ENCODE assay signal across 12 cellular contexts in the genomic region with DNA sequence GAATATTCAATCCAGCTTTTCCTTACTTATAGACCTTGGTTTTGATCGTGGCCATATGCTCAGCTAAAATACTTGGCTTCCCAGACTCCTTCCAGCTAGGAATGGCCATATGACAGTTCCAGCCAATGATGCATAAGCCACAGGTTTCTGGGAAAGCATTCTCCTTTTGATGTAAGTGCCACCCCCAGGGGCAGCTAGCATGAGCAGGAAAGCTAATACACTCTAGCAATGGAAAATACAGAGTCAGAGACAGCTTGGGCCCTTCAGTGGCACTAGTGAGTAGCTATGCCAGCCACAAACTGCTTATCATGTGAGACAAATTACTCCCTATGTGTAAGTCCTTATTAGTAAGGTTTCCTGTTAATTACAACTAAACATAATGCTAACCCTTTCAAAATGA. TPM values are rescaled to one million over a fixed set of nuclear protein-coding genes. Genes with fewer than 3 reads are reported as not detected.
DNase-seq lines count a peak whose midpoint lies in the region; ATAC-seq and TF ChIP-seq lines count a peak whose summit lies in the region.
"Had no signal": no experiment of that assay in that cellular context is flagged by ENCODE, and none has a peak within 500 bp of the region (broad histone marks: within the 10 kb centered on the region; RNA-seq: fewer than 3 reads in every experiment).

No MANE protein-coding gene starts in this region.

- H3K27me3 ChIP-seq in CD4-positive, alpha-beta memory T cell (ENCODE audit: insufficient read depth, low read length), result no peaks in the 10 kb centered on the region

- H3K9me3 ChIP-seq in CD4-positive, alpha-beta memory T cell (ENCODE audit: control insufficient read depth in 1 of 2, low read length in 2 of 2), result no peaks in the 10 kb centered on the region
- H3K9me3 ChIP-seq in KOPT-K1 (ENCODE audit: insufficient read depth, low read length, poor library complexity, severe bottlenecking), result no peaks in the 10 kb centered on the region

- H3K4me1 Mint-ChIP-seq in CD4-positive, alpha-beta memory T cell, result peaks cover 86 to 100% (median 94%) of the 10 kb centered on the region in 4 donors
- peaks cover 92% of the 10 kb centered on the region for H3K4me1 Mint-ChIP-seq in activated naive CD4-positive, alpha-beta T cell treated with anti-CD3 and anti-CD28 coated beads, Interleukin-2, amount 10 ng/mL, durations not matched to agents 7 days and 5 days
- peaks cover 58 to 99% (median 97%) of the 10 kb centered on the region in 4 donors for H3K4me1 Mint-ChIP-seq in naive thymus-derived CD8-positive, alpha-beta T cell
- peaks cover 46% of the 10 kb centered on the region for H3K4me1 Mint-ChIP-seq in glutamatergic neuron (ENCODE audit: low read depth, unreplicated experiment)

- peak overlapping the region; percentile 68 for H3K27ac ChIP-seq in CD4-positive, alpha-beta memory T cell (ENCODE audit: low read depth, low read length)
- peak overlapping the region; percentile 90 for H3K27ac ChIP-seq in KOPT-K1 (ENCODE audit: low read depth, low read length, poor library complexity, severe bottlenecking)
- H3K27ac ChIP-seq: PC-9 had no signal

- CTCF ChIA-PET in CD4-positive, alpha-beta memory T cell (lab: Charles Lee; ENCODE audit: partially characterized antibody), result interaction anchor here (1.1 to 7.6 kb wide), 16 partner anchors 8 to 144 kb away, joined by 3 to 78 read pairs (median 8); no protein-coding TSS in a partner anchor
- CTCF ChIA-PET in activated naive CD4-positive, alpha-beta T cell treated with anti-CD3 and anti-CD28 coated beads, Interleukin-2, amount 10 ng/mL, durations not matched to agents 7 days and 5 days (lab: Charles Lee), result interaction anchor here (0.7 to 9.3 kb wide), 10 partner anchors 8 to 61 kb away, joined by 3 to 69 read pairs (median 6); a partner anchor contains a TSS

- H3K9me3 Mint-ChIP-seq in CD4-positive, alpha-beta memory T cell, result no peaks in the 10 kb centered on the region
- no peaks in the 10 kb centered on the region for H3K9me3 Mint-ChIP-seq in activated naive CD4-positive, alpha-beta T cell treated with anti-CD3 and anti-CD28 coated beads, Interleukin-2, amount 10 ng/mL, durations not matched to agents 7 days and 5 days
- H3K9me3 Mint-ChIP-seq in naive thymus-derived CD8-positive, alpha-beta T cell, result no peaks in the 10 kb centered on the region
- H3K9me3 Mint-ChIP-seq in glutamatergic neuron (ENCODE audit: unreplicated experiment), result no peaks in the 10 kb centered on the region
- H3K9me3 Mint-ChIP-seq: dendritic cell treated with granulocyte-macrophage colony-stimulating factor and Interleukin-4, amounts not matched to agents 40 ng/mL and 50 ng/mL, for 4 days had no signal

- POLR2A ChIA-PET in CD4-positive, alpha-beta memory T cell (lab: Charles Lee; ENCODE audit: partially characterized antibody), result interaction anchor here (1.4 to 32.5 kb wide), 6 partner anchors 10 to 387 kb away, joined by 4 to 984 read pairs (median 74); a partner anchor contains a TSS
- POLR2A ChIA-PET in naive thymus-derived CD8-positive, alpha-beta T cell (lab: Charles Lee), result interaction anchor here (0.5 to 16.7 kb wide), 7 partner anchors 8 to 57 kb away, joined by 4 to 250 read pairs (median 9); a partner anchor contains a TSS

- H3K4me3 ChIP-seq in CD4-positive, alpha-beta memory T cell (ENCODE audit: low read length in 2 of 2), result no peak overlapping the region
- H3K4me3 ChIP-seq: PC-9 had no signal

- peak overlapping the region; percentile 86 to 98 (median 92) for H3K27ac Mint-ChIP-seq in CD4-positive, alpha-beta memory T cell
- peak overlapping the region; percentile 93 for H3K27ac Mint-ChIP-seq in activated naive CD4-positive, alpha-beta T cell treated with anti-CD3 and anti-CD28 coated beads, Interleukin-2, amount 10 ng/mL, durations not matched to agents 7 days and 5 days
- H3K27ac Mint-ChIP-seq in naive thymus-derived CD8-positive, alpha-beta T cell, result peak overlapping the region; percentile 84 to 96 (median 94)
- no peak overlapping the region for H3K27ac Mint-ChIP-seq in glutamatergic neuron (ENCODE audit: unreplicated experiment)

- no peak for TF ChIP-seq CTCF in glutamatergic neuron (IDR thresholded peaks at IDR 0.05; ENCODE audit: partially characterized antibody, unreplicated experiment)

- H3K4me1 ChIP-seq in CD4-positive, alpha-beta memory T cell (ENCODE audit: insufficient read depth, low read length), result peaks cover 100% of the 10 kb centered on the region

- no peak for ATAC-seq in naive thymus-derived CD8-positive, alpha-beta T cell
- ATAC-seq: HCT116 had no signal

- intact Hi-C loops in CD4-positive, alpha-beta memory T cell (cut with micrococcal nuclease), result loop anchor here (1.0 to 2.0 kb wide), 3 partner anchors 10 to 26 kb away; a partner anchor contains a TSS

- peaks cover 6% of the 10 kb centered on the region for H3K36me3 ChIP-seq in CD4-positive, alpha-beta memory T cell (ENCODE audit: insufficient read depth, low read length)
- H3K36me3 ChIP-seq in KOPT-K1 (ENCODE audit: insufficient read depth, low read length), result peaks cover 13% of the 10 kb centered on the region

- H3K36me3 Mint-ChIP-seq in CD4-positive, alpha-beta memory T cell, result peaks cover 9 to 18% of the 10 kb centered on the region in 2 donors
- peaks cover 52% of the 10 kb centered on the region for H3K36me3 Mint-ChIP-seq in activated naive CD4-positive, alpha-beta T cell treated with anti-CD3 and anti-CD28 coated beads, Interleukin-2, amount 10 ng/mL, durations not matched to agents 7 days and 5 days
- peaks cover 0 to 18% (median 3%) of the 10 kb centered on the region in 3 donors for H3K36me3 Mint-ChIP-seq in naive thymus-derived CD8-positive, alpha-beta T cell
- no peaks in the 10 kb centered on the region for H3K36me3 Mint-ChIP-seq in glutamatergic neuron (ENCODE audit: unreplicated experiment)

- peak overlapping the region in 6 of 8 donors; percentile 17 to 86 (median 74) for H3K4me3 Mint-ChIP-seq in CD4-positive, alpha-beta memory T cell
- H3K4me3 Mint-ChIP-seq in activated naive CD4-positive, alpha-beta T cell treated with anti-CD3 and anti-CD28 coated beads, Interleukin-2, amount 10 ng/mL, durations not matched to agents 7 days and 5 days, result no peak overlapping the region
- H3K4me3 Mint-ChIP-seq in naive thymus-derived CD8-positive, alpha-beta T cell, result peak overlapping the region in 4 of 10 donors; percentile 48 to 82 (median 70)
- H3K4me3 Mint-ChIP-seq in glutamatergic neuron (ENCODE audit: unreplicated experiment), result no peak overlapping the region
- H3K4me3 Mint-ChIP-seq: dendritic cell treated with granulocyte-macrophage colony-stimulating factor and Interleukin-4, amounts not matched to agents 40 ng/mL and 50 ng/mL, for 4 days had no signal

- H3K27me3 Mint-ChIP-seq in CD4-positive, alpha-beta memory T cell, result no peaks in the 10 kb centered on the region
- no peaks in the 10 kb centered on the region for H3K27me3 Mint-ChIP-seq in activated naive CD4-positive, alpha-beta T cell treated with anti-CD3 and anti-CD28 coated beads, Interleukin-2, amount 10 ng/mL, durations not matched to agents 7 days and 5 days
- H3K27me3 Mint-ChIP-seq in naive thymus-derived CD8-positive, alpha-beta T cell, result no peaks in the 10 kb centered on the region
- H3K27me3 Mint-ChIP-seq in glutamatergic neuron (ENCODE audit: unreplicated experiment), result no peaks in the 10 kb centered on the region
- H3K27me3 Mint-ChIP-seq: dendritic cell treated with granulocyte-macrophage colony-stimulating factor and Interleukin-4, amounts not matched to agents 40 ng/mL and 50 ng/mL, for 4 days had no signal

- peak in 1 of 5 donors; percentile 78 for DNase-seq in CD4-positive, alpha-beta memory T cell
- DNase-seq in activated naive CD4-positive, alpha-beta T cell treated with anti-CD3 and anti-CD28 coated beads, Interleukin-2, amount 10 ng/mL, durations not matched to agents 7 days and 5 days, result no peak
- DNase-seq in naive thymus-derived CD8-positive, alpha-beta T cell, result no peak
- no peak for DNase-seq in germinal center (ENCODE audit: low spot score)
- no peak for DNase-seq in AG08396 (ENCODE audit: low spot score)
- DNase-seq in glutamatergic neuron, result no peak
- no peak for DNase-seq in NCI-H2107 (lab: John Stamatoyannopoulos, UW)
- DNase-seq: NCI-H1417, PC-9 had no signal

RNA-seq across cellular contexts. Expression of a gene that starts 26.7 kb away (rescaled TPM):
- 100 to 1,000 TPM in 1 of 2 experiments, 10 to 100 TPM in 1; 98.1 to 114 TPM for total RNA-seq in CD4-positive, alpha-beta memory T cell
- 10 to 100 TPM in 1 of 2 donors, 1 to 10 TPM in 1; 5.6 to 35.4 TPM for polyA plus RNA-seq in CD4-positive, alpha-beta memory T cell
- total RNA-seq in naive thymus-derived CD8-positive, alpha-beta T cell, result 10 to 100 TPM; 78.3 to 82.1 TPM
- 10 to 100 TPM in 1 of 3 donors, 1 to 10 TPM in 2; 8.1 to 14.0 (median 8.5) TPM for polyA plus RNA-seq in naive thymus-derived CD8-positive, alpha-beta T cell
- 45.3 TPM for total RNA-seq in glutamatergic neuron (ENCODE audit: unreplicated experiment)

RNA-seq across cellular contexts. Expression of a gene that starts 41.5 kb away (rescaled TPM):
- not detected for total RNA-seq in CD4-positive, alpha-beta memory T cell
- polyA plus RNA-seq in CD4-positive, alpha-beta memory T cell, result not detected
- not detected for total RNA-seq in naive thymus-derived CD8-positive, alpha-beta T cell
- polyA plus RNA-seq in naive thymus-derived CD8-positive, alpha-beta T cell, result under 1 TPM in 1 of 3 donors, not detected in 2; 0.19 TPM
- total RNA-seq in glutamatergic neuron (ENCODE audit: unreplicated experiment), result not detected
- total RNA-seq: PC-9 had no signal

Comparison
In these comparisons a context has a peak if more than half of its experiments do, and no peak if none do; other contexts are left out.
1. H3K4me3 Mint-ChIP-seq: peak in CD4-positive, alpha-beta memory T cell (6 of 8); none in activated naive CD4-positive, alpha-beta T cell treated with anti-CD3 and anti-CD28 coated beads, Interleukin-2, amount 10 ng/mL, durations not matched to agents 7 days and 5 days (single experiment) and glutamatergic neuron (single experiment).